8 cellular contexts compared by ENCODE assay signal in genomic region chr15:44194397-44195150, GRCh38. TPM values are rescaled to one million over a fixed set of nuclear protein-coding genes. Genes with fewer than 3 reads are reported as not detected.
DNase-seq lines count a peak whose midpoint lies in the region; ATAC-seq, FAIRE-seq and TF ChIP-seq lines count a peak whose summit lies in the region.

No MANE protein-coding gene starts in this region.

- H3K9me3 Mint-ChIP-seq in activated T-helper 1 cell treated with anti-CD3 and anti-CD28 coated beads, Interleukin-12 subunit alpha, Interleukin-12 subunit beta, Interleukin-2, Interleukin-4 antibody, amounts not matched to agents 30 ng/mL and 10 ng/mL and 1 ng/mL, durations not matched to agents 14 hours and 24 hours and 36 hours = no peaks in the 10 kb centered on the region
- H3K9me3 Mint-ChIP-seq in neural progenitor cell = no peaks in the 10 kb centered on the region

- H3K4me3 Mint-ChIP-seq in activated T-helper 1 cell treated with anti-CD3 and anti-CD28 coated beads, Interleukin-12 subunit alpha, Interleukin-12 subunit beta, Interleukin-2, Interleukin-4 antibody, amounts not matched to agents 30 ng/mL and 10 ng/mL and 1 ng/mL, durations not matched to agents 14 hours and 24 hours and 36 hours = peak overlapping the region; percentile 86
- peak overlapping the region; percentile 97 for H3K4me3 Mint-ChIP-seq in neural progenitor cell

- TF ChIP-seq POLR2A in GM12892 (IDR thresholded peaks at IDR 0.05; ENCODE audit: low read depth, low read length) (no peak), tibial nerve (IDR thresholded peaks at IDR 0.05) (no peak)

- H3K36me3 ChIP-seq in neural progenitor cell (no peaks in the 10 kb centered on the region), tibial nerve (no peaks in the 10 kb centered on the region)

- peaks cover 7% of the 10 kb centered on the region for H3K4me1 ChIP-seq in neural progenitor cell
- peaks cover 0 to 36% (median 11%) of the 10 kb centered on the region in 4 donors for H3K4me1 ChIP-seq in tibial nerve

- FAIRE-seq in GM12892 (lab: Jason Lieb, UNC) = peak; percentile 24

- no peak overlapping the region for H3K27ac Mint-ChIP-seq in activated T-helper 1 cell treated with anti-CD3 and anti-CD28 coated beads, Interleukin-12 subunit alpha, Interleukin-12 subunit beta, Interleukin-2, Interleukin-4 antibody, amounts not matched to agents 30 ng/mL and 10 ng/mL and 1 ng/mL, durations not matched to agents 14 hours and 24 hours and 36 hours
- no peak overlapping the region for H3K27ac Mint-ChIP-seq in neural progenitor cell

- H3K9ac ChIP-seq in neural progenitor cell = no peak overlapping the region

- 1 to 2% methylated on average over 43 to 52 of the region's 72 CpGs for WGBS in tibial nerve, 2 donors

- peaks cover 22% of the 10 kb centered on the region for H3K27me3 ChIP-seq in neural progenitor cell
- H3K27me3 ChIP-seq in tibial nerve = peaks cover 0 to 47% of the 10 kb centered on the region in 2 donors

- H2AFZ ChIP-seq in neural progenitor cell (replicated peaks) = peak overlapping the region; percentile 74

- peaks cover 20% of the 10 kb centered on the region for H3F3A ChIP-seq in neural progenitor cell (ENCODE audit: low read depth)

- H4K20me1 ChIP-seq in neural progenitor cell (ENCODE audit: low read depth) = peaks cover 16% of the 10 kb centered on the region

- intact Hi-C loops in activated T-helper 1 cell treated with anti-CD3 and anti-CD28 coated beads, Interleukin-12 subunit alpha, Interleukin-12 subunit beta, Interleukin-2, Interleukin-4 antibody, amounts not matched to agents 30 ng/mL and 10 ng/mL and 1 ng/mL, durations not matched to agents 14 hours and 24 hours and 36 hours (cut with micrococcal nuclease) = loop anchor here (1.0 to 2.0 kb wide), 2 partner anchors 115 to 232 kb away; partner anchors contain the start of gene CTDSPL2

- peaks cover 10% of the 10 kb centered on the region for H3K79me2 ChIP-seq in neural progenitor cell (ENCODE audit: low read depth)

- H3K27me3 Mint-ChIP-seq in activated T-helper 1 cell treated with anti-CD3 and anti-CD28 coated beads, Interleukin-12 subunit alpha, Interleukin-12 subunit beta, Interleukin-2, Interleukin-4 antibody, amounts not matched to agents 30 ng/mL and 10 ng/mL and 1 ng/mL, durations not matched to agents 14 hours and 24 hours and 36 hours (ENCODE audit: insufficient read depth) = peaks cover 59% of the 10 kb centered on the region
- peaks cover 29% of the 10 kb centered on the region for H3K27me3 Mint-ChIP-seq in neural progenitor cell (ENCODE audit: insufficient read depth, low read depth)

- TF ChIP-seq CTCF in neural progenitor cell (IDR thresholded peaks at IDR 0.05) (peak; percentile 5), tibial nerve (IDR thresholded peaks at IDR 0.05) (no peak)

- H3K27ac ChIP-seq in neural progenitor cell (no peak overlapping the region), tibial nerve (peak overlapping the region; percentile 3 to 84 (median 71))

- H3K9me3 ChIP-seq in neural progenitor cell (ENCODE audit: low read depth) (no peaks in the 10 kb centered on the region), tibial nerve (no peaks in the 10 kb centered on the region)

- no peaks in the 10 kb centered on the region for H3K36me3 Mint-ChIP-seq in activated T-helper 1 cell treated with anti-CD3 and anti-CD28 coated beads, Interleukin-12 subunit alpha, Interleukin-12 subunit beta, Interleukin-2, Interleukin-4 antibody, amounts not matched to agents 30 ng/mL and 10 ng/mL and 1 ng/mL, durations not matched to agents 14 hours and 24 hours and 36 hours (ENCODE audit: low read depth)
- no peaks in the 10 kb centered on the region for H3K36me3 Mint-ChIP-seq in neural progenitor cell

- ATAC-seq in HG02798 (IDR thresholded peaks at IDR 0.05; ENCODE audit: poor library complexity, unreplicated experiment) = peak; percentile 11

- H3K4me1 Mint-ChIP-seq in activated T-helper 1 cell treated with anti-CD3 and anti-CD28 coated beads, Interleukin-12 subunit alpha, Interleukin-12 subunit beta, Interleukin-2, Interleukin-4 antibody, amounts not matched to agents 30 ng/mL and 10 ng/mL and 1 ng/mL, durations not matched to agents 14 hours and 24 hours and 36 hours (ENCODE audit: low read depth) = peaks cover 20% of the 10 kb centered on the region
- peaks cover 23% of the 10 kb centered on the region for H3K4me1 Mint-ChIP-seq in neural progenitor cell

- DNase-seq in GM12892 (ENCODE audit: insufficient read length) = peak; percentile 32
- peak; percentile 93 for DNase-seq in NCI-H69 (lab: John Stamatoyannopoulos, UW)
- DNase-seq in activated T-helper 1 cell treated with anti-CD3 and anti-CD28 coated beads, Interleukin-12 subunit alpha, Interleukin-12 subunit beta, Interleukin-2, Interleukin-4 antibody, amounts not matched to agents 30 ng/mL and 10 ng/mL and 1 ng/mL, durations not matched to agents 14 hours and 24 hours and 36 hours (ENCODE audit: low spot score) = peak; percentile 6
- peak; percentile 54 for DNase-seq in fibroblast of peridontal ligament (ENCODE audit: extremely low read depth)
- no peak for DNase-seq in neural progenitor cell (ENCODE audit: low spot score)
- no peak for DNase-seq in tibial nerve (ENCODE audit: low spot score in 2 of 2)
- DNase-seq in OCI-M1 (lab: John Stamatoyannopoulos, UW) = no peak

- no peak for TF ChIP-seq EP300 in tibial nerve (IDR thresholded peaks at IDR 0.05)

- peak overlapping the region; percentile 89 for H3K4me2 ChIP-seq in neural progenitor cell

- peak overlapping the region; percentile 77 for H3K4me3 ChIP-seq in neural progenitor cell
- H3K4me3 ChIP-seq in tibial nerve = peak overlapping the region; percentile 50 to 67 (median 61)

RNA-seq across cellular contexts. Expression of gene FRMD5, which starts 0.5 kb away (rescaled TPM):
- polyA plus RNA-seq in GM12892 (2012; ENCODE audit: missing spikeins) = 1.7 TPM
- not detected in 2 replicates for total RNA-seq in activated T-helper 1 cell treated with anti-CD3 and anti-CD28 coated beads, Interleukin-12 subunit alpha, Interleukin-12 subunit beta, Interleukin-2, Interleukin-4 antibody, amounts not matched to agents 30 ng/mL and 10 ng/mL and 1 ng/mL, durations not matched to agents 14 hours and 24 hours and 36 hours
- 10.1 and 10.5 TPM in 2 replicates for total RNA-seq in neural progenitor cell (ENCODE audit: low replicate concordance)
- 1 to 10 TPM; 2.9 to 5.4 (median 3.8) TPM for total RNA-seq in tibial nerve

Comparison
In these comparisons a context has a peak if more than half of its experiments do, and no peak if none do; other contexts are left out.
1. DNase-seq: peak in GM12892 (single experiment), NCI-H69 (single experiment), activated T-helper 1 cell treated with anti-CD3 and anti-CD28 coated beads, Interleukin-12 subunit alpha, Interleukin-12 subunit beta, Interleukin-2, Interleukin-4 antibody, amounts not matched to agents 30 ng/mL and 10 ng/mL and 1 ng/mL, durations not matched to agents 14 hours and 24 hours and 36 hours (single experiment) and fibroblast of peridontal ligament (single experiment); none in neural progenitor cell (single experiment), tibial nerve (0 of 2) and OCI-M1 (single experiment).